Comparison of ENCODE assay signal across 24 cellular contexts in the genomic region with DNA sequence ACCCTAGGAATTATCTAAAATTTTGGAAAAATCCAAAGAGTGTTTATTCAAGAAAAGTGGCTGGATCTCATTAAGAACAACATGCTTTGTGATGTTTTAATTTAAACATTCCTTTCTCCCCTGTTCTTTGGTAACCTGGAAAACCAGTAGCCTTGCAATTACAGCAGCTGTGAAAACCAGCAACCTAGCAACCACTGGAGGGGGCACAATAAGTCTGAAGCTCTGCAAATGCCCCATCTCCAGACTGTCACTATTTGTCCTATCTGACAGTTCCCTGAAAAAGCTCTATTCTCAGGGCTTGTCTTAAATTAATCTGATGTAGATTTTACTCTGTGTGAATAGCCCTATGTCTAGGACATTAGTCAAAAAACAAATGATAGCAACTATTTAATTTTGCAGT.
"Had no signal": no experiment of that assay in that cellular context is flagged by ENCODE, and none has a peak within 500 bp of the region (broad histone marks: within the 10 kb centered on the region; RNA-seq: fewer than 3 reads in every experiment).

No MANE protein-coding gene starts in this region.

- H3K4me3 ChIP-seq: cardiac muscle cell, esophagus squamous epithelium, ovary, psoas muscle, skin epidermis, suprapubic skin, transverse colon, uterus had no signal

- H3K4me1 ChIP-seq: esophagus squamous epithelium, psoas muscle, suprapubic skin, uterus had no signal

- DNase-seq: activated CD4-positive, alpha-beta T cell treated with anti-CD3 and anti-CD28 coated beads, Interleukin-2, amount 10 ng/mL, durations not matched to agents 24 days and 14 days; activated CD8-positive, alpha-beta T cell treated with anti-CD3 and anti-CD28 coated beads for 36 hours; activated naive CD4-positive, alpha-beta T cell; activated naive CD8-positive, alpha-beta T cell treated with anti-CD3 and anti-CD28 coated beads, Interleukin-2, amount 10 ng/mL, durations not matched to agents 7 days and 5 days; activated T-cell treated with anti-CD3 and anti-CD28 coated beads, Interleukin-2, amount 50 U/mL, for 1 hour; amygdala; effector CD8-positive, alpha-beta T cell; esophagus squamous epithelium; mesenchymal stem cell; naive thymus-derived CD8-positive, alpha-beta T cell; ovary; psoas muscle; right cardiac atrium; stimulated activated CD4-positive, alpha-beta T cell treated with anti-CD3 and anti-CD28 coated beads, Interleukin-15, amount 100 ng/mL, for 24 hours; stimulated activated CD4-positive, alpha-beta T cell treated with anti-CD3 and anti-CD28 coated beads, Interleukin-2, amount 100 ng/mL, for 48 hours; stimulated activated naive CD8-positive, alpha-beta T cell treated with anti-CD3 and anti-CD28 coated beads, Interleukin-15, amount 100 ng/mL, for 72 hours; uterus had no signal

- H3K27me3 Mint-ChIP-seq: activated CD4-positive, alpha-beta T cell treated with anti-CD3 and anti-CD28 coated beads, Interleukin-2, amount 10 ng/mL, durations not matched to agents 24 days and 14 days; activated CD8-positive, alpha-beta T cell treated with anti-CD3 and anti-CD28 coated beads for 36 hours; activated naive CD8-positive, alpha-beta T cell treated with anti-CD3 and anti-CD28 coated beads, Interleukin-2, amount 10 ng/mL, durations not matched to agents 7 days and 5 days; dendritic cell treated with granulocyte-macrophage colony-stimulating factor and Interleukin-4, amounts not matched to agents 40 ng/mL and 50 ng/mL, for 4 days; naive thymus-derived CD8-positive, alpha-beta T cell; stimulated activated naive CD8-positive, alpha-beta T cell treated with anti-CD3 and anti-CD28 coated beads, Interleukin-15, amount 100 ng/mL, for 72 hours had no signal

- H3K27ac ChIP-seq: cardiac muscle cell, esophagus squamous epithelium, ovary, psoas muscle, skin epidermis, suprapubic skin, uterus had no signal

- H3K9me3 ChIP-seq: esophagus squamous epithelium, ovary, psoas muscle, suprapubic skin, uterus had no signal

- H3K4me1 Mint-ChIP-seq: activated CD4-positive, alpha-beta T cell treated with anti-CD3 and anti-CD28 coated beads, Interleukin-2, amount 10 ng/mL, durations not matched to agents 24 days and 14 days; activated naive CD8-positive, alpha-beta T cell treated with anti-CD3 and anti-CD28 coated beads, Interleukin-2, amount 10 ng/mL, durations not matched to agents 7 days and 5 days; activated T-helper 17 cell treated with anti-CD3 and anti-CD28 coated beads, Interleukin-2, amount 50 U/mL, for 72 hours; naive thymus-derived CD8-positive, alpha-beta T cell; stimulated activated naive CD8-positive, alpha-beta T cell treated with anti-CD3 and anti-CD28 coated beads, Interleukin-15, amount 100 ng/mL, for 72 hours had no signal

- H3K4me3 Mint-ChIP-seq: activated CD4-positive, alpha-beta T cell treated with anti-CD3 and anti-CD28 coated beads, Interleukin-2, amount 10 ng/mL, durations not matched to agents 24 days and 14 days; activated CD8-positive, alpha-beta T cell treated with anti-CD3 and anti-CD28 coated beads for 36 hours; activated naive CD8-positive, alpha-beta T cell treated with anti-CD3 and anti-CD28 coated beads, Interleukin-2, amount 10 ng/mL, durations not matched to agents 7 days and 5 days; activated T-helper 17 cell treated with anti-CD3 and anti-CD28 coated beads, Interleukin-2, amount 50 U/mL, for 72 hours; dendritic cell treated with granulocyte-macrophage colony-stimulating factor and Interleukin-4, amounts not matched to agents 40 ng/mL and 50 ng/mL, for 4 days; naive thymus-derived CD8-positive, alpha-beta T cell; stimulated activated naive CD8-positive, alpha-beta T cell treated with anti-CD3 and anti-CD28 coated beads, Interleukin-15, amount 100 ng/mL, for 72 hours had no signal

- H3K36me3 ChIP-seq: cardiac muscle cell, esophagus squamous epithelium, ovary, suprapubic skin, transverse colon, uterus had no signal

- FAIRE-seq: endothelial cell of umbilical vein had no signal

- H3K27ac Mint-ChIP-seq: activated CD4-positive, alpha-beta T cell treated with anti-CD3 and anti-CD28 coated beads, Interleukin-2, amount 10 ng/mL, durations not matched to agents 24 days and 14 days; activated CD8-positive, alpha-beta T cell treated with anti-CD3 and anti-CD28 coated beads for 36 hours; activated naive CD8-positive, alpha-beta T cell treated with anti-CD3 and anti-CD28 coated beads, Interleukin-2, amount 10 ng/mL, durations not matched to agents 7 days and 5 days; activated T-helper 17 cell treated with anti-CD3 and anti-CD28 coated beads, Interleukin-2, amount 50 U/mL, for 72 hours; dendritic cell treated with granulocyte-macrophage colony-stimulating factor and Interleukin-4, amounts not matched to agents 40 ng/mL and 50 ng/mL, for 4 days; naive thymus-derived CD8-positive, alpha-beta T cell; stimulated activated naive CD8-positive, alpha-beta T cell treated with anti-CD3 and anti-CD28 coated beads, Interleukin-15, amount 100 ng/mL, for 72 hours had no signal

- H3K36me3 Mint-ChIP-seq: activated naive CD8-positive, alpha-beta T cell treated with anti-CD3 and anti-CD28 coated beads, Interleukin-2, amount 10 ng/mL, durations not matched to agents 7 days and 5 days had no signal

- H3K27me3 ChIP-seq: cardiac muscle cell, esophagus squamous epithelium, ovary, suprapubic skin, transverse colon, uterus had no signal

- H3K9me3 Mint-ChIP-seq: activated CD4-positive, alpha-beta T cell treated with anti-CD3 and anti-CD28 coated beads, Interleukin-2, amount 10 ng/mL, durations not matched to agents 24 days and 14 days; activated naive CD8-positive, alpha-beta T cell treated with anti-CD3 and anti-CD28 coated beads, Interleukin-2, amount 10 ng/mL, durations not matched to agents 7 days and 5 days had no signal
